10 cellular contexts compared by ENCODE assay signal in the genomic region with DNA sequence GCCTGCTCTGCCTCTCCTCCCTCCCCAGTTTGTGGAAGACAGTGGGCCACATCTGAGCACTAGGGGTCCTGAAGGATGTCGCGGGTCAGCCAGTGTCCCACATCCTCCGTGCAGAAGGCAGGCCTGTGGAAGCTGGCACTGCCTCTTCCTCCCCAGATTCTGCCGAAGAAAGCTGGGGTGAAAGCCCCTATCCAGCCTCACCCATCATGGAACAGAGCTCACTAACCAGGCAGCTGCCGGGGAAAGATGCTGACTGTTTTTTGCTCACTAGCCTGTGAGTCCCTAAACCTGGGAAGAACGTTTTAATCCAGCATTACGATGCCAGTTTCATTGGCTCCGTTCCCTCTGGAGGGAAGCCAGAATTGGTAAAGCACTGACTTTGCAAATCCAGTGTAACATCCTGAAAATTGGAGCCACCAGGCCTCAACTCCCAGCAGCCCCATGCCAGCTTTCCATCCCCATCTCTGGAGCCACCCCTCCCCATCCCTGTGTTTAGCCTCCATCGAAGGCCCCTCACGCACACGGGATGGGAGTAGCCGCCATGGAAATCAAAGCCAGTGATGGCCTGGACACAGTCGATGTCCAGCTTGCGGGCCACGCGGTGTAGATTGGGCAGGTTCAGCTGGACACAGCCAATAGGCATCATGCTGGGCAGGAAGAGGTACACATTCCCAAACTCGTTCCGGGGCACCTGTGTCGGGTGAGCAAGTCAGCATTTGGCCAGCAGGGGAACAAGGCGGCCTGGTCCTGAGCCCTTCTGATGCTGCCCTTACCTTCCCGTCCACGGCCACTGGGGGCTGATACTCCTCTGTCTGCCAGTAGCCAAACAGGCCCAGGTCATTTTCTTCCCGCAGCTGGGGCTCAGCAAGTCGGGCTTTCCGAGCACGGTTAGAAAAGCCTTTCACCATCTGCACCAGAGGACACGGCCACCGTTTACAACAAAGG. TPM values are rescaled to one million over a fixed set of nuclear protein-coding genes. Genes with fewer than 3 reads are reported as not detected.
DNase-seq lines count a peak whose midpoint lies in the region; ATAC-seq and TF ChIP-seq lines count a peak whose summit lies in the region.
"Had no signal": no experiment of that assay in that cellular context is flagged by ENCODE, and none has a peak within 500 bp of the region (broad histone marks: within the 10 kb centered on the region; RNA-seq: fewer than 3 reads in every experiment).

No MANE protein-coding gene starts in this region.

- no peaks in the 10 kb centered on the region for H3K27me3 ChIP-seq in neural progenitor cell

- H3K27me3 Mint-ChIP-seq in neural progenitor cell (ENCODE audit: insufficient read depth, low read depth) = peaks cover 4% of the 10 kb centered on the region

- no peak overlapping the region for H3K4me3 ChIP-seq in neural progenitor cell
- H3K4me3 ChIP-seq: psoas muscle had no signal

- peak; percentile 35 for DNase-seq in DMS79 (lab: John Stamatoyannopoulos, UW)
- DNase-seq in HuH-7 (ENCODE audit: low spot score) = peak; percentile 66
- peak; percentile 31 for DNase-seq in dermis blood vessel endothelial cell
- DNase-seq in neural progenitor cell (ENCODE audit: low spot score) = peak; percentile 55
- no peak for DNase-seq in T-helper 1 cell
- no peak for DNase-seq in DMS153 (lab: John Stamatoyannopoulos, UW)
- no peak for DNase-seq in NCI-H187 treated with DMSO at 0.1 percent for 48 hours (lab: John Stamatoyannopoulos, UW)
- DNase-seq: psoas muscle, SIG-M5 had no signal

- no peak overlapping the region for H3K27ac Mint-ChIP-seq in neural progenitor cell

- TF ChIP-seq CTCF in neural progenitor cell (IDR thresholded peaks at IDR 0.05) = peak; percentile 44

- H3K4me1 Mint-ChIP-seq in neural progenitor cell = peaks cover 18% of the 10 kb centered on the region

- no peaks in the 10 kb centered on the region for H4K20me1 ChIP-seq in neural progenitor cell (ENCODE audit: low read depth)

- no peak overlapping the region for H3K9ac ChIP-seq in neural progenitor cell

- no peak overlapping the region for H2AFZ ChIP-seq in neural progenitor cell (replicated peaks)

- no peak overlapping the region for H3K4me2 ChIP-seq in neural progenitor cell

- no peaks in the 10 kb centered on the region for H3K79me2 ChIP-seq in neural progenitor cell (ENCODE audit: low read depth)

- H3K36me3 ChIP-seq in neural progenitor cell = no peaks in the 10 kb centered on the region

- H3K36me3 Mint-ChIP-seq in neural progenitor cell = peaks cover 20% of the 10 kb centered on the region

- no peaks in the 10 kb centered on the region for H3K9me3 Mint-ChIP-seq in neural progenitor cell

- ATAC-seq in GM21381 (IDR thresholded peaks at IDR 0.05; ENCODE audit: unreplicated experiment) = no peak
- ATAC-seq: psoas muscle had no signal

- no peaks in the 10 kb centered on the region for H3K4me1 ChIP-seq in neural progenitor cell

- H3K9me3 ChIP-seq in neural progenitor cell (ENCODE audit: low read depth) = no peaks in the 10 kb centered on the region
- H3K9me3 ChIP-seq: psoas muscle had no signal

- H3K4me3 Mint-ChIP-seq in neural progenitor cell = no peak overlapping the region

- H3K27ac ChIP-seq in neural progenitor cell = no peak overlapping the region
- H3K27ac ChIP-seq: psoas muscle had no signal

- H3F3A ChIP-seq in neural progenitor cell (ENCODE audit: low read depth) = no peaks in the 10 kb centered on the region

RNA-seq across cellular contexts. Expression of a gene that starts 23.5 kb away (rescaled TPM):
- total RNA-seq in dermis blood vessel endothelial cell (113 and 121 TPM in 2 replicates), neural progenitor cell (ENCODE audit: low replicate concordance) (19.7 and 22.0 TPM in 2 replicates)

RNA-seq across cellular contexts. Expression of a gene that starts 23.6 kb away (rescaled TPM):
- 16.0 and 19.5 TPM in 2 replicates for total RNA-seq in dermis blood vessel endothelial cell
- total RNA-seq in neural progenitor cell (ENCODE audit: low replicate concordance) = 7.6 and 9.2 TPM in 2 replicates

RNA-seq across cellular contexts. Expression of a gene that starts 30.1 kb away (rescaled TPM):
- total RNA-seq in dermis blood vessel endothelial cell (43.6 and 60.0 TPM in 2 replicates), neural progenitor cell (ENCODE audit: low replicate concordance) (33.4 and 44.1 TPM in 2 replicates)

RNA-seq across cellular contexts. Expression of a gene that starts 30.3 kb away (rescaled TPM):
- total RNA-seq in dermis blood vessel endothelial cell (8.1 and 10.2 TPM in 2 replicates), neural progenitor cell (ENCODE audit: low replicate concordance) (20.9 and 36.2 TPM in 2 replicates)

Comparison
In these comparisons a context has a peak if more than half of its experiments do, and no peak if none do; other contexts are left out.
1. DNase-seq: peak in DMS79 (single experiment), HuH-7 (single experiment), dermis blood vessel endothelial cell (single experiment) and neural progenitor cell (single experiment); none in T-helper 1 cell (0 of 5), DMS153 (single experiment) and NCI-H187 treated with DMSO at 0.1 percent for 48 hours (single experiment).